Comparison of ENCODE assay signal across 17 cellular contexts in the genomic region with DNA sequence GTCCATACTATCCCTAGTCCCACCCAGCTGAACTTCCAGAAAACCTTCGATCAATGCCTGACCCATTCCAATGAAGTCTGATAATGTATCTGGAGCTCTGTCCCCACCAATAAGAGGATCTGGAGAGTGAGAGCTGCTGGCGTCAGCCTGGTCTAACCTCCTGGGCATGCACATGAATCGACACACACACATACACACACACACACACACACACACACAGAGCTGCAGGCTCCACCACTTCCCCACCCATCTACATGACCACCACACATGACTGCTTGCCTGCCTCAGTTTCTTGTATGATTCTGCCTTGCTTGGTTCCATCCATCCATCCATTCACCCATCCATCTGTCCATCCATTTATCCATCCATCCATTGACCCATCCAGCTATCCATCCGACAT.
DNase-seq lines count a peak whose midpoint lies in the region; ATAC-seq lines count a peak whose summit lies in the region.
"Had no signal": no experiment of that assay in that cellular context is flagged by ENCODE, and none has a peak within 500 bp of the region (broad histone marks: within the 10 kb centered on the region; RNA-seq: fewer than 3 reads in every experiment).

No MANE protein-coding gene starts in this region.

- peak; percentile 23 for DNase-seq in activated CD8-positive, alpha-beta memory T cell treated with anti-CD3 and anti-CD28 coated beads, Interleukin-2, amount 10 ng/mL, durations not matched to agents 7 days and 5 days
- DNase-seq in activated CD8-positive, alpha-beta memory T cell treated with anti-CD3 and anti-CD28 coated beads for 24 hours = no peak
- DNase-seq in neuronal stem cell (ENCODE audit: low spot score) (no peak), RKO (ENCODE audit: low spot score) (no peak)
- DNase-seq: AML-193; Caco-2; Calu3; CD4-positive, alpha-beta T cell; CD8-positive, alpha-beta T cell; DMS79 treated with DMSO at 0.1 percent for 48 hours; GF-D8 had no signal

- H3K4me3 ChIP-seq in neuronal stem cell (ENCODE audit: low read length in 2 of 2) = no peak overlapping the region
- H3K4me3 ChIP-seq: A549; BLaER1 treated with 17β-estradiol and CSF1 and Interleukin-3, amounts not matched to agents 10 nM and 100 nM had no signal

- H3K4me1 ChIP-seq in neuronal stem cell (ENCODE audit: control insufficient read depth in 2 of 2, insufficient read depth in 1 of 2, low read depth in 1 of 2, low read length in 2 of 2) = peaks cover 0 to 2% of the 10 kb centered on the region in 2 donors
- H3K4me1 ChIP-seq: A549; BLaER1 treated with 17β-estradiol and CSF1 and Interleukin-3, amounts not matched to agents 10 nM and 100 nM; Caco-2 had no signal

- H2BK120ac ChIP-seq in neuronal stem cell (ENCODE audit: low read depth, low read length) = no peak overlapping the region

- no peaks in the 10 kb centered on the region for H3K36me3 Mint-ChIP-seq in activated CD8-positive, alpha-beta memory T cell treated with anti-CD3 and anti-CD28 coated beads, Interleukin-2, amount 10 ng/mL, durations not matched to agents 7 days and 5 days
- H3K36me3 Mint-ChIP-seq: CD8-positive, alpha-beta T cell had no signal

- H3K27me3 Mint-ChIP-seq in activated CD8-positive, alpha-beta memory T cell treated with anti-CD3 and anti-CD28 coated beads, Interleukin-2, amount 10 ng/mL, durations not matched to agents 7 days and 5 days = peaks cover 21% of the 10 kb centered on the region

- no peak overlapping the region for H3K14ac ChIP-seq in neuronal stem cell (ENCODE audit: low read length)

- H3K27ac Mint-ChIP-seq in activated CD8-positive, alpha-beta memory T cell treated with anti-CD3 and anti-CD28 coated beads, Interleukin-2, amount 10 ng/mL, durations not matched to agents 7 days and 5 days = no peak overlapping the region
- H3K27ac Mint-ChIP-seq: B cell; CD4-positive, alpha-beta T cell; CD8-positive, alpha-beta T cell had no signal

- H3K4ac ChIP-seq in neuronal stem cell (ENCODE audit: low read length) = no peak overlapping the region

- no peak for ATAC-seq in activated CD8-positive, alpha-beta memory T cell treated with anti-CD3 and anti-CD28 coated beads, Interleukin-2, amount 10 ng/mL, durations not matched to agents 7 days and 5 days
- no peak for ATAC-seq in HG02798 (IDR thresholded peaks at IDR 0.05; ENCODE audit: poor library complexity, unreplicated experiment)
- ATAC-seq: A549; CD8-positive, alpha-beta T cell had no signal

- no peaks in the 10 kb centered on the region for H3K27me3 ChIP-seq in neuronal stem cell (ENCODE audit: control insufficient read depth in 3 of 3, insufficient read depth in 3 of 3, low read depth in 1 of 3, low read length in 3 of 3)
- H3K27me3 ChIP-seq: BLaER1 treated with 17β-estradiol and CSF1 and Interleukin-3, amounts not matched to agents 10 nM and 100 nM had no signal

- H3K27ac ChIP-seq in neuronal stem cell (replicated peaks; ENCODE audit: low read length) = no peak overlapping the region
- H3K27ac ChIP-seq: 22Rv1; A549; BLaER1 treated with 17β-estradiol and CSF1 and Interleukin-3, amounts not matched to agents 10 nM and 100 nM; C4-2B had no signal

- H3K79me1 ChIP-seq in neuronal stem cell (ENCODE audit: low read depth, low read length) = no peaks in the 10 kb centered on the region

- H3K4me2 ChIP-seq in neuronal stem cell (ENCODE audit: insufficient read depth, low read length, poor library complexity, severe bottlenecking) = peak overlapping the region; percentile 23
- H3K4me2 ChIP-seq: A549; BLaER1 treated with 17β-estradiol and CSF1 and Interleukin-3, amounts not matched to agents 10 nM and 100 nM had no signal

- no peak overlapping the region for H2BK12ac ChIP-seq in neuronal stem cell (ENCODE audit: low read length)

- CTCF ChIA-PET in activated CD8-positive, alpha-beta memory T cell treated with anti-CD3 and anti-CD28 coated beads, Interleukin-2, amount 10 ng/mL, durations not matched to agents 7 days and 5 days (lab: Charles Lee) = no interaction called here

- H3K9me3 Mint-ChIP-seq in activated CD8-positive, alpha-beta memory T cell treated with anti-CD3 and anti-CD28 coated beads, Interleukin-2, amount 10 ng/mL, durations not matched to agents 7 days and 5 days (ENCODE audit: low read depth) = no peaks in the 10 kb centered on the region
- H3K9me3 Mint-ChIP-seq: CD4-positive, alpha-beta T cell; CD8-positive, alpha-beta T cell had no signal

- no peak overlapping the region for H2AFZ ChIP-seq in neuronal stem cell (ENCODE audit: low read length)

- no peak overlapping the region for H2BK15ac ChIP-seq in neuronal stem cell (ENCODE audit: low read length)

- H3K23ac ChIP-seq in neuronal stem cell (ENCODE audit: low read depth, low read length, poor library complexity) = no peak overlapping the region

- no peak overlapping the region for H3K9ac ChIP-seq in neuronal stem cell (ENCODE audit: low read depth, low read length, poor library complexity)
- H3K9ac ChIP-seq: BLaER1 treated with 17β-estradiol and CSF1 and Interleukin-3, amounts not matched to agents 10 nM and 100 nM had no signal

- no peak overlapping the region for H3K18ac ChIP-seq in neuronal stem cell (ENCODE audit: low read length)

- no peak overlapping the region for H4K8ac ChIP-seq in neuronal stem cell (ENCODE audit: low read depth, low read length)

- no peak overlapping the region for H2AK5ac ChIP-seq in neuronal stem cell (ENCODE audit: low read depth, low read length)

- H2BK5ac ChIP-seq in neuronal stem cell (ENCODE audit: low read length) = no peak overlapping the region

- H3K36me3 ChIP-seq in neuronal stem cell (replicated peaks in 1 of 2; ENCODE audit: control insufficient read depth in 2 of 2, insufficient read depth in 2 of 2, low read length in 2 of 2) = peaks cover 0 to 23% of the 10 kb centered on the region in 2 donors
- H3K36me3 ChIP-seq: BLaER1 treated with 17β-estradiol and CSF1 and Interleukin-3, amounts not matched to agents 10 nM and 100 nM had no signal

- peaks cover 0 to 2% of the 10 kb centered on the region in 2 donors for H3K9me3 ChIP-seq in neuronal stem cell (replicated peaks in 1 of 2; ENCODE audit: control insufficient read depth in 2 of 2, insufficient read depth in 1 of 2, low read depth in 1 of 2, low read length in 2 of 2)
- H3K9me3 ChIP-seq: A549; BLaER1 treated with 17β-estradiol and CSF1 and Interleukin-3, amounts not matched to agents 10 nM and 100 nM; Caco-2 had no signal

- WGBS in neuronal stem cell (ENCODE audit: extremely low coverage in 2 of 2, insufficient read length in 2 of 2, insufficient replicate concordance in 1 of 2), 2 donors = no CpG with 5 or more reads among the region's 4 CpGs

- H3K4me3 Mint-ChIP-seq in activated CD8-positive, alpha-beta memory T cell treated with anti-CD3 and anti-CD28 coated beads, Interleukin-2, amount 10 ng/mL, durations not matched to agents 7 days and 5 days = no peak overlapping the region
- H3K4me3 Mint-ChIP-seq: B cell; CD4-positive, alpha-beta T cell; CD8-positive, alpha-beta T cell had no signal

- H3K4me1 Mint-ChIP-seq in activated CD8-positive, alpha-beta memory T cell treated with anti-CD3 and anti-CD28 coated beads, Interleukin-2, amount 10 ng/mL, durations not matched to agents 7 days and 5 days = no peaks in the 10 kb centered on the region
- H3K4me1 Mint-ChIP-seq: B cell had no signal

- H4K91ac ChIP-seq in neuronal stem cell (ENCODE audit: low read depth, low read length, poor library complexity) = no peak overlapping the region
